Comparison of ENCODE assay signal across 8 cellular contexts in the genomic region with DNA sequence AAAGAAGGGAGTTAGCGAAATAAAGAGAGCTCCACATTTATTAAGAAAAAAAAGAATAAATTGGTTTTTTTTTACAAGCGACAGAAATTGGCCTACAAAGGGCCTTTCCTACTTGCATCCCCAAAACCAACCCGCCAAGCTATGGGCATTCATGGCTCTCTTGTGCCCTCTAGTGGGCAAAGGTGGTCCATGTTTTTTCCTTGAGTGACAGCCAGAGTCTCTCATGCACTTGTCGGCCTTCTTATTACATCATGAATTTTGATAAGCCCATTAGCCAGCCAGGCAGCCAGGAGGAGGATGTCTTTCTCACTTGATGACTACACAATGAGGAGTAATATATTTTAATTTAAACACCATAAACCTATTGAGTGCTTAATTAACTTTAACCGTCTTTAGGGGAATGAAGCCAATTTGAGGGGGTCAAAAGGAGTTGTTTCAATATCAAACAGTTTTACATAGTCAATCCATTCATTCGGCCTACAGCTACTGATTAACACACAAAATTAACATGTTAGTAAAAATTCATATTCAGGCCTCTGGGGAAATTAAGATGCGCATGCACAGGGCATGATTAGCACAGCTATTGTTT.
DNase-seq lines count a peak whose midpoint lies in the region; ATAC-seq and TF ChIP-seq lines count a peak whose summit lies in the region.

No MANE protein-coding gene starts in this region.

- no peak overlapping the region for H3K27ac ChIP-seq in gastrocnemius medialis

- no peaks in the 10 kb centered on the region for H3K27me3 ChIP-seq in gastrocnemius medialis

- intact Hi-C loops in gastrocnemius medialis (cut with DNase I; ENCODE audit: low total_unique reads) = loop anchor here (1.0 to 5.0 kb wide), 2 partner anchors 124 to 1069 kb away; no protein-coding TSS in a partner anchor

- H3K36me3 ChIP-seq in gastrocnemius medialis = no peaks in the 10 kb centered on the region

- H3K4me3 ChIP-seq in gastrocnemius medialis = no peak overlapping the region

- peaks cover 5 to 15% of the 10 kb centered on the region in 2 donors for H3K4me1 ChIP-seq in gastrocnemius medialis

- TF ChIP-seq POLR2A in gastrocnemius medialis (IDR thresholded peaks at IDR 0.05) = no peak

- TF ChIP-seq CTCF in GM13977 (IDR thresholded peaks at IDR 0.05; ENCODE audit: extremely low read depth, insufficient read depth, missing control alignments) = peak; percentile 79
- peak; percentile 71 to 84 (median 76) for TF ChIP-seq CTCF in gastrocnemius medialis (IDR thresholded peaks at IDR 0.05 in 4 of 5, conservative IDR thresholded peaks at IDR 0.05 in 1 of 5)

- ATAC-seq in HG02798 (IDR thresholded peaks at IDR 0.05; ENCODE audit: poor library complexity, unreplicated experiment) (peak; percentile 86), gastrocnemius medialis (peak; percentile 64 to 79)

- H3K9me3 ChIP-seq in gastrocnemius medialis = no peaks in the 10 kb centered on the region

- DNase-seq in GM13977 (ENCODE audit: low spot score) = peak; percentile 77
- DNase-seq in NCI-H146 treated with DMSO at 0.1 percent for 48 hours (lab: John Stamatoyannopoulos, UW; ENCODE audit: unreplicated experiment) = peak; percentile 33
- peak; percentile 25 to 71 (median 54) for DNase-seq in T-helper 2 cell
- peak in 54 of 58 donors; percentile 13 to 84 (median 64) for DNase-seq in anterior cingulate cortex (lab: John Stamatoyannopoulos, UW)
- DNase-seq in hepatic stellate cell (ENCODE audit: low spot score) = peak; percentile 61
- DNase-seq in gastrocnemius medialis = peak; percentile 49 to 60
- DNase-seq in cortex of kidney (lab: John Stamatoyannopoulos, UW) = no peak

- in situ Hi-C loops in GM13977 (cut with MboI; ENCODE audit: low pct_unique_long_range_greater_than_20kb, low sequenced_read_pairs, unreplicated experiment) = no loop called here
- in situ Hi-C loops in gastrocnemius medialis (cut with MboI; ENCODE audit: low sequenced_read_pairs in 4 of 4) = no loop called here
